ENCODE assay signal across 11 cellular contexts in genomic region chr3:172270767-172271166, GRCh38.
DNase-seq lines count a peak whose midpoint lies in the region; ATAC-seq and TF ChIP-seq lines count a peak whose summit lies in the region.
"Had no signal": no experiment of that assay in that cellular context is flagged by ENCODE, and none has a peak within 500 bp of the region (broad histone marks: within the 10 kb centered on the region; RNA-seq: fewer than 3 reads in every experiment).

No MANE protein-coding gene starts in this region.

- no peak for TF ChIP-seq EP300 in ovary (IDR thresholded peaks at IDR 0.05)

- peaks cover 73% of the 10 kb centered on the region for H3K36me3 Mint-ChIP-seq in nephron progenitor cell (ENCODE audit: low read depth)
- H3K36me3 Mint-ChIP-seq in activated CD8-positive, alpha-beta memory T cell treated with anti-CD3 and anti-CD28 coated beads, Interleukin-2, amount 10 ng/mL, durations not matched to agents 7 days and 5 days: peaks cover 8% of the 10 kb centered on the region

- TF ChIP-seq CTCF in nephron progenitor cell (IDR thresholded peaks at IDR 0.05): no peak
- no peak for TF ChIP-seq CTCF in brain microvascular endothelial cell (IDR thresholded peaks at IDR 0.05; ENCODE audit: low read depth, low read length, missing control alignments)
- TF ChIP-seq CTCF in gastrocnemius medialis (IDR thresholded peaks at IDR 0.05 in 4 of 5, conservative IDR thresholded peaks at IDR 0.05 in 1 of 5): no peak
- TF ChIP-seq CTCF in ovary (IDR thresholded peaks at IDR 0.05): no peak

- H3K4me1 Mint-ChIP-seq in nephron progenitor cell: peaks cover 21% of the 10 kb centered on the region
- H3K4me1 Mint-ChIP-seq in activated CD8-positive, alpha-beta memory T cell treated with anti-CD3 and anti-CD28 coated beads, Interleukin-2, amount 10 ng/mL, durations not matched to agents 7 days and 5 days: no peaks in the 10 kb centered on the region

- in situ Hi-C loops in brain microvascular endothelial cell (cut with HindIII; ENCODE audit: low pct_ligation_motif_present, low sequenced_read_pairs): no loop called here
- in situ Hi-C loops in gastrocnemius medialis (cut with MboI; ENCODE audit: low sequenced_read_pairs in 4 of 4): no loop called here

- H3K9me3 Mint-ChIP-seq in nephron progenitor cell: no peaks in the 10 kb centered on the region
- H3K9me3 Mint-ChIP-seq in activated CD8-positive, alpha-beta memory T cell treated with anti-CD3 and anti-CD28 coated beads, Interleukin-2, amount 10 ng/mL, durations not matched to agents 7 days and 5 days (ENCODE audit: low read depth): no peaks in the 10 kb centered on the region
- H3K9me3 Mint-ChIP-seq: activated T-cell treated with anti-CD3 and anti-CD28 coated beads, Interleukin-2, amount 50 U/mL, for 72 hours had no signal

- TF ChIP-seq POLR2A in gastrocnemius medialis (IDR thresholded peaks at IDR 0.05): no peak
- no peak for TF ChIP-seq POLR2A in ovary (IDR thresholded peaks at IDR 0.05)

- WGBS in ovary, 3 donors: 76 to 91% (median 80%) methylated on average over 3 of the region's 3 CpGs

- ATAC-seq in GM19023 (IDR thresholded peaks at IDR 0.05; ENCODE audit: unreplicated experiment) (peak; percentile 86), GM21737 (IDR thresholded peaks at IDR 0.05; ENCODE audit: unreplicated experiment) (peak; percentile 97), HG03175 (IDR thresholded peaks at IDR 0.05; ENCODE audit: unreplicated experiment) (peak; percentile 98), gastrocnemius medialis (no peak)
- no peak for ATAC-seq in activated CD8-positive, alpha-beta memory T cell treated with anti-CD3 and anti-CD28 coated beads, Interleukin-2, amount 10 ng/mL, durations not matched to agents 7 days and 5 days
- ATAC-seq: activated T-cell treated with anti-CD3 and anti-CD28 coated beads, Interleukin-2, amount 50 U/mL, for 72 hours had no signal

- DNase-seq in nephron progenitor cell (no peak), brain microvascular endothelial cell (no peak), gastrocnemius medialis (no peak), ovary (no peak)
- DNase-seq in activated CD8-positive, alpha-beta memory T cell treated with anti-CD3 and anti-CD28 coated beads, Interleukin-2, amount 10 ng/mL, durations not matched to agents 7 days and 5 days: no peak
- DNase-seq: activated T-cell treated with anti-CD3 and anti-CD28 coated beads, Interleukin-2, amount 50 U/mL, for 72 hours; NCI-H510A treated with DMSO at 0.1 percent for 48 hours had no signal

- peaks cover 60% of the 10 kb centered on the region for H3K36me3 ChIP-seq in brain microvascular endothelial cell (replicated peaks)
- H3K36me3 ChIP-seq in gastrocnemius medialis: peaks cover 0 to 11% of the 10 kb centered on the region in 2 donors
- no peaks in the 10 kb centered on the region for H3K36me3 ChIP-seq in ovary

- H3K4me3 ChIP-seq in brain microvascular endothelial cell (ENCODE audit: low read depth, low read length) (no peak overlapping the region), gastrocnemius medialis (no peak overlapping the region), ovary (no peak overlapping the region)
- H3K4me3 ChIP-seq: lung had no signal

- CTCF ChIA-PET in activated CD8-positive, alpha-beta memory T cell treated with anti-CD3 and anti-CD28 coated beads, Interleukin-2, amount 10 ng/mL, durations not matched to agents 7 days and 5 days (lab: Charles Lee): no interaction called here

- H3K27me3 ChIP-seq in brain microvascular endothelial cell (replicated peaks): no peaks in the 10 kb centered on the region
- no peaks in the 10 kb centered on the region for H3K27me3 ChIP-seq in gastrocnemius medialis
- no peaks in the 10 kb centered on the region for H3K27me3 ChIP-seq in ovary

- H3K27ac Mint-ChIP-seq in nephron progenitor cell: peak overlapping the region; percentile 64
- no peak overlapping the region for H3K27ac Mint-ChIP-seq in activated CD8-positive, alpha-beta memory T cell treated with anti-CD3 and anti-CD28 coated beads, Interleukin-2, amount 10 ng/mL, durations not matched to agents 7 days and 5 days
- H3K27ac Mint-ChIP-seq: activated T-cell treated with anti-CD3 and anti-CD28 coated beads, Interleukin-2, amount 50 U/mL, for 72 hours had no signal

- no peaks in the 10 kb centered on the region for H3K9me3 ChIP-seq in gastrocnemius medialis
- H3K9me3 ChIP-seq in ovary: no peaks in the 10 kb centered on the region

- no peaks in the 10 kb centered on the region for H3K27me3 Mint-ChIP-seq in nephron progenitor cell (ENCODE audit: low read depth, poor library complexity)
- H3K27me3 Mint-ChIP-seq in activated CD8-positive, alpha-beta memory T cell treated with anti-CD3 and anti-CD28 coated beads, Interleukin-2, amount 10 ng/mL, durations not matched to agents 7 days and 5 days: no peaks in the 10 kb centered on the region

- peaks cover 33% of the 10 kb centered on the region in 2 donors for H3K4me1 ChIP-seq in gastrocnemius medialis
- H3K4me1 ChIP-seq in ovary (ENCODE audit: insufficient read depth): peaks cover 13% of the 10 kb centered on the region

- H3K27ac ChIP-seq in brain microvascular endothelial cell (no peak overlapping the region), gastrocnemius medialis (no peak overlapping the region), ovary (no peak overlapping the region)

- no peak overlapping the region for H3K4me3 Mint-ChIP-seq in nephron progenitor cell
- H3K4me3 Mint-ChIP-seq in activated CD8-positive, alpha-beta memory T cell treated with anti-CD3 and anti-CD28 coated beads, Interleukin-2, amount 10 ng/mL, durations not matched to agents 7 days and 5 days: no peak overlapping the region
- H3K4me3 Mint-ChIP-seq: activated T-cell treated with anti-CD3 and anti-CD28 coated beads, Interleukin-2, amount 50 U/mL, for 72 hours had no signal

- intact Hi-C loops in gastrocnemius medialis (cut with DNase I; ENCODE audit: low total_unique reads) (no loop called here), ovary (cut with DNase I) (no loop called here)

Comparison
In these comparisons a context has a peak if more than half of its experiments do, and no peak if none do; other contexts are left out.
1. ATAC-seq: peak in GM19023 (single experiment), GM21737 (single experiment) and HG03175 (single experiment); none in activated CD8-positive, alpha-beta memory T cell treated with anti-CD3 and anti-CD28 coated beads, Interleukin-2, amount 10 ng/mL, durations not matched to agents 7 days and 5 days (single experiment) and gastrocnemius medialis (0 of 2).